11 cellular contexts compared by ENCODE assay signal in the genomic region with DNA sequence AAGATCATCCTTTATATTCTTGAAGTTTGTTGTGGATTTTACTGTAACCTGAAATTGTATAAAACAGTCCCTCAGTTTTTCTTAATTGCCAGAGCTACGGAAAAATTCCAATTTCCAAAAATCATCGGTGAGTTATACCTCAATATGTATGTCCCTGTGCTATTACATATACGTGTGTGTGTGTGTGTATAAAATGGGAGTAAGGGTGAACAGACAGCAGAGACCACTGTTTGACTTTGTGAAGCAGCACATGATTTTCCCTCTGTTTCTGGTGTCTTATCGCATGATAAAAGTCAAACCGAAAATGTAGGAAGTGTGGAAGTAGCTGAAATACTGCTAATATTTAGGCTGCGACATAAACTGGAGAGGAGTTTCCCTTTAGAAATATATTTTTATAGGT. TPM values are rescaled to one million over a fixed set of nuclear protein-coding genes. Genes with fewer than 3 reads are reported as not detected.
DNase-seq lines count a peak whose midpoint lies in the region; ATAC-seq, FAIRE-seq and TF ChIP-seq lines count a peak whose summit lies in the region.
"Had no signal": no experiment of that assay in that cellular context is flagged by ENCODE, and none has a peak within 500 bp of the region (broad histone marks: within the 10 kb centered on the region; RNA-seq: fewer than 3 reads in every experiment).

No MANE protein-coding gene starts in this region.

- H3K9me3 Mint-ChIP-seq in stimulated activated naive CD8-positive, alpha-beta T cell treated with anti-CD3 and anti-CD28 coated beads, Interleukin-15, Interleukin-2, amounts not matched to agents 100 ng/mL and 50 ng/mL, for 24 hours, result peaks cover 11% of the 10 kb centered on the region
- H3K9me3 Mint-ChIP-seq in activated CD4-positive, alpha-beta memory T cell treated with anti-CD3 and anti-CD28 coated beads, Interleukin-2, amount 10 ng/mL, durations not matched to agents 7 days and 5 days, result peaks cover 3% of the 10 kb centered on the region

- H3K79me2 ChIP-seq in Loucy (ENCODE audit: insufficient read depth, low read length) (no peaks in the 10 kb centered on the region), GM12878 (ENCODE audit: control insufficient read depth, insufficient read depth, low read length) (no peaks in the 10 kb centered on the region)

- no peaks in the 10 kb centered on the region for H3K36me3 Mint-ChIP-seq in stimulated activated naive CD8-positive, alpha-beta T cell treated with anti-CD3 and anti-CD28 coated beads, Interleukin-15, Interleukin-2, amounts not matched to agents 100 ng/mL and 50 ng/mL, for 24 hours (ENCODE audit: low read depth)
- H3K36me3 Mint-ChIP-seq in activated CD4-positive, alpha-beta memory T cell treated with anti-CD3 and anti-CD28 coated beads, Interleukin-2, amount 10 ng/mL, durations not matched to agents 7 days and 5 days (ENCODE audit: low read depth), result no peaks in the 10 kb centered on the region

- SMC1A ChIA-PET in GM12878 (lab: Charles Lee; ENCODE audit: uncharacterized antibody, unreplicated experiment), result interaction anchor here (0.6 to 4.1 kb wide), 15 partner anchors 13 to 417 kb away, joined by 3 to 61 read pairs (median 4); no protein-coding TSS in a partner anchor

- ATAC-seq in stimulated activated naive CD8-positive, alpha-beta T cell treated with anti-CD3 and anti-CD28 coated beads, Interleukin-15, Interleukin-2, amounts not matched to agents 100 U/mL and 50 U/mL, for 24 hours, result no peak
- no peak for ATAC-seq in GM12878
- no peak for ATAC-seq in GM21423 (IDR thresholded peaks at IDR 0.05; ENCODE audit: unreplicated experiment)
- ATAC-seq: foreskin keratinocyte had no signal

- no TSS peak for BruUV-seq in GM12878 (replicated peaks; lab: Mats Ljungman, UMichigan)

- peaks cover 2% of the 10 kb centered on the region; the same call in 1 of the 2 replicates for H3F3A ChIP-seq in Loucy (ENCODE audit: low read depth)

- no peak for TF ChIP-seq POLR2A in GM12878 (IDR thresholded peaks at IDR 0.05; ENCODE audit: low read depth, low read length)

- POLR2A ChIA-PET in GM12878 (lab: Charles Lee), result interaction anchor here (1.6 kb wide), 1 partner anchor 401 kb away, joined by 8 read pairs; no protein-coding TSS in a partner anchor
- POLR2A ChIA-PET in activated CD4-positive, alpha-beta memory T cell treated with anti-CD3 and anti-CD28 coated beads, Interleukin-2, amount 10 ng/mL, durations not matched to agents 7 days and 5 days (lab: Charles Lee), result no interaction called here

- TF ChIP-seq CTCF in Loucy (conservative IDR thresholded peaks at IDR 0.05; ENCODE audit: low read length), result peak; percentile 43
- peak; percentile 5 to 39 (median 22); a peak in 5 of 6 replicates for TF ChIP-seq CTCF in GM12878 (IDR thresholded peaks at IDR 0.05 in 2 of 3, conservative IDR thresholded peaks at IDR 0.05 in 1 of 3; ENCODE audit: control insufficient read depth in 2 of 3, extremely low read depth in 1 of 3, insufficient read depth in 1 of 3, low read depth in 3 of 3, low read length in 3 of 3)
- no peak for TF ChIP-seq CTCF in left ventricle myocardium inferior (IDR thresholded peaks at IDR 0.05; ENCODE audit: borderline replicate concordance)

- no peaks in the 10 kb centered on the region for H3K4me1 Mint-ChIP-seq in stimulated activated naive CD8-positive, alpha-beta T cell treated with anti-CD3 and anti-CD28 coated beads, Interleukin-15, Interleukin-2, amounts not matched to agents 100 ng/mL and 50 ng/mL, for 24 hours (ENCODE audit: low read depth)
- peaks cover 3% of the 10 kb centered on the region for H3K4me1 Mint-ChIP-seq in activated CD4-positive, alpha-beta memory T cell treated with anti-CD3 and anti-CD28 coated beads, Interleukin-2, amount 10 ng/mL, durations not matched to agents 7 days and 5 days

- peak; percentile 51 for TF ChIP-seq RAD21 in GM12878 (IDR thresholded peaks at IDR 0.05; ENCODE audit: insufficient read depth, low read depth, low read length)

- peak; percentile 98 for FAIRE-seq in GM12878 (lab: Jason Lieb, UNC)

- WGBS in GM12878 (ENCODE audit: insufficient coverage, insufficient replicate concordance, low lambda C conversion rate, missing lambda C conversion rate), result 83% methylated on average over 6 of the region's 6 CpGs

- no peaks in the 10 kb centered on the region for H3K27me3 Mint-ChIP-seq in stimulated activated naive CD8-positive, alpha-beta T cell treated with anti-CD3 and anti-CD28 coated beads, Interleukin-15, Interleukin-2, amounts not matched to agents 100 ng/mL and 50 ng/mL, for 24 hours
- no peaks in the 10 kb centered on the region for H3K27me3 Mint-ChIP-seq in activated CD4-positive, alpha-beta memory T cell treated with anti-CD3 and anti-CD28 coated beads, Interleukin-2, amount 10 ng/mL, durations not matched to agents 7 days and 5 days

- intact Hi-C loops in GM12878 (cut with micrococcal nuclease; ENCODE audit: unreplicated experiment) (loop anchor here (1.0 to 2.0 kb wide), 3 partner anchors 161 to 401 kb away; no protein-coding TSS in a partner anchor), left ventricle myocardium inferior (cut with micrococcal nuclease) (no loop called here)

- TF ChIP-seq EP300 in GM12878 (IDR thresholded peaks at IDR 0.05; ENCODE audit: borderline replicate concordance in 1 of 2, control insufficient read depth in 1 of 2, low read depth in 2 of 2, low read length in 2 of 2), result no peak

- H2AFZ ChIP-seq in Loucy (ENCODE audit: low read length) (no peak overlapping the region), GM12878 (ENCODE audit: control insufficient read depth, low read depth, low read length) (no peak overlapping the region)

- DNase-seq in stimulated activated naive CD8-positive, alpha-beta T cell treated with anti-CD3 and anti-CD28 coated beads, Interleukin-15, Interleukin-2, amounts not matched to agents 100 U/mL and 50 U/mL, for 24 hours, result no peak
- DNase-seq in GM12878 (ENCODE audit: low read depth, low spot score), result peak; percentile 76
- DNase-seq in retina, result no peak
- DNase-seq in left ventricle myocardium inferior, result no peak
- DNase-seq in activated CD4-positive, alpha-beta memory T cell treated with anti-CD3 and anti-CD28 coated beads, Interleukin-2, amount 10 ng/mL, durations not matched to agents 7 days and 5 days, result no peak
- DNase-seq: NCI-H226 had no signal

- no peaks in the 10 kb centered on the region for H3K4me1 ChIP-seq in Loucy (ENCODE audit: insufficient read depth, low read length, poor library complexity, severe bottlenecking)
- peaks cover 8% of the 10 kb centered on the region for H3K4me1 ChIP-seq in GM12878 (ENCODE audit: control insufficient read depth, insufficient read depth, low read length)
- no peaks in the 10 kb centered on the region for H3K4me1 ChIP-seq in left ventricle myocardium inferior
- H3K4me1 ChIP-seq: foreskin keratinocyte had no signal

- H3K27ac ChIP-seq in GM12878 (ENCODE audit: control insufficient read depth, insufficient read depth) (no peak overlapping the region), left ventricle myocardium inferior (replicated peaks) (no peak overlapping the region)
- H3K27ac ChIP-seq: foreskin keratinocyte had no signal

- CTCF ChIA-PET in GM12878 (lab: Yijun Ruan, JAX), result interaction anchor here (1.0 to 2.0 kb wide), 11 partner anchors 17 to 410 kb away, joined by 3 to 44 read pairs (median 4); a partner anchor contains a TSS
- CTCF ChIA-PET in activated CD4-positive, alpha-beta memory T cell treated with anti-CD3 and anti-CD28 coated beads, Interleukin-2, amount 10 ng/mL, durations not matched to agents 7 days and 5 days (lab: Charles Lee), result interaction anchor here (1.1 to 1.6 kb wide), 4 partner anchors 217 to 422 kb away, joined by 3 to 6 read pairs (median 4); a partner anchor contains a TSS

- in situ Hi-C loops in GM12878 (cut with MboI), result no loop called here

- no peaks in the 10 kb centered on the region for H3K9me2 ChIP-seq in Loucy (replicated peaks; ENCODE audit: low read depth, low read length)

- H3K9me3 ChIP-seq in Loucy (ENCODE audit: insufficient read depth, low read depth, low read length) (peaks cover 4% of the 10 kb centered on the region; the same call in 1 of the 2 replicates), GM12878 (replicated peaks; ENCODE audit: control insufficient read depth, insufficient read depth, low read length) (peaks cover 6% of the 10 kb centered on the region; the same call in 2 of the 3 replicates), left ventricle myocardium inferior (replicated peaks) (no peaks in the 10 kb centered on the region)

- H3K4me3 ChIP-seq in Loucy (ENCODE audit: low read length, poor library complexity, severe bottlenecking) (no peak overlapping the region), GM12878 (no peak overlapping the region), left ventricle myocardium inferior (no peak overlapping the region)

- H3K9ac ChIP-seq in Loucy (ENCODE audit: low read depth, low read length, poor library complexity, severe bottlenecking), result no peak overlapping the region
- H3K9ac ChIP-seq in GM12878 (ENCODE audit: control insufficient read depth, insufficient read depth, low read length), result no peak overlapping the region

- H3K36me3 ChIP-seq in Loucy (ENCODE audit: insufficient read depth, low read length) (no peaks in the 10 kb centered on the region), GM12878 (ENCODE audit: control insufficient read depth in 2 of 2, insufficient read depth in 2 of 2, low read length in 1 of 2) (no peaks in the 10 kb centered on the region; a peak in 1 of 4 replicates), left ventricle myocardium inferior (no peaks in the 10 kb centered on the region)

- no peak overlapping the region for H3K4me3 Mint-ChIP-seq in stimulated activated naive CD8-positive, alpha-beta T cell treated with anti-CD3 and anti-CD28 coated beads, Interleukin-15, Interleukin-2, amounts not matched to agents 100 ng/mL and 50 ng/mL, for 24 hours
- H3K4me3 Mint-ChIP-seq in activated CD4-positive, alpha-beta memory T cell treated with anti-CD3 and anti-CD28 coated beads, Interleukin-2, amount 10 ng/mL, durations not matched to agents 7 days and 5 days, result no peak overlapping the region

- no peaks in the 10 kb centered on the region for H3K27me3 ChIP-seq in Loucy (ENCODE audit: insufficient read depth, low read length, poor library complexity, severe bottlenecking)
- H3K27me3 ChIP-seq in GM12878 (replicated peaks in 1 of 2; ENCODE audit: control insufficient read depth in 2 of 2, insufficient read depth in 2 of 2, low read length in 1 of 2), result no peaks in the 10 kb centered on the region
- no peaks in the 10 kb centered on the region for H3K27me3 ChIP-seq in left ventricle myocardium inferior (ENCODE audit: low read depth)
- H3K27me3 ChIP-seq: foreskin keratinocyte had no signal

- RAD21 ChIA-PET in GM12878 (lab: Charles Lee; ENCODE audit: unreplicated experiment), result interaction anchor here (1.5 to 3.7 kb wide), 4 partner anchors 27 to 402 kb away, joined by 5 to 45 read pairs (median 20); no protein-coding TSS in a partner anchor

- H3K4me2 ChIP-seq in Loucy (ENCODE audit: low read depth, low read length, poor library complexity, severe bottlenecking) (no peak overlapping the region), GM12878 (ENCODE audit: control insufficient read depth, insufficient read depth) (no peak overlapping the region)

- H4K20me1 ChIP-seq in Loucy (ENCODE audit: insufficient read depth, low read length, poor library complexity, severe bottlenecking), result no peaks in the 10 kb centered on the region
- H4K20me1 ChIP-seq in GM12878 (ENCODE audit: control insufficient read depth, insufficient read depth), result no peaks in the 10 kb centered on the region

- peak overlapping the region; percentile 0 for H3K27ac Mint-ChIP-seq in stimulated activated naive CD8-positive, alpha-beta T cell treated with anti-CD3 and anti-CD28 coated beads, Interleukin-15, Interleukin-2, amounts not matched to agents 100 ng/mL and 50 ng/mL, for 24 hours
- no peak overlapping the region for H3K27ac Mint-ChIP-seq in activated CD4-positive, alpha-beta memory T cell treated with anti-CD3 and anti-CD28 coated beads, Interleukin-2, amount 10 ng/mL, durations not matched to agents 7 days and 5 days

RNA-seq across cellular contexts. Expression of a gene that starts 1.2 kb away (rescaled TPM):
- not detected in 2 replicates for total RNA-seq in GM12878 (2013; cell fraction: nucleolus; rRNA removed)
- total RNA-seq in GM12878 (2014; rRNA removed), result not detected in 2 replicates
- not detected in 2 replicates for total RNA-seq in GM12878 (2014; rRNA removed; fragmentation: Illumina TruSeq; extraction: Trizol)
- not detected in 2 replicates for total RNA-seq in GM12878 (2021)
- polyA plus RNA-seq in GM12878 (2011; ENCODE audit: low read depth), result not detected
- 0.04 TPM in 1 of 2 replicates, not detected in the other for polyA plus RNA-seq in GM12878 (2011; rRNA removed)
- not detected in 2 replicates for polyA plus RNA-seq in GM12878 (2011; cell fraction: cytosol; rRNA removed)
- polyA plus RNA-seq in GM12878 (2011; cell fraction: nucleus; rRNA removed), result not detected in 2 replicates
- polyA plus RNA-seq in GM12878 (2012), result not detected in 2 replicates
- polyA plus RNA-seq in GM12878 (2014; fragmentation: Illumina TruSeq; extraction: Trizol), result not detected in 2 replicates
- polyA plus RNA-seq in GM12878 (2014; fragmentation: Nextera tagmentation; extraction: Ambion mirVana), result under 1 TPM in 1 of 2 experiments, not detected in 1; 0.02 TPM
- not detected in 2 replicates for polyA plus RNA-seq in GM12878 (2014; rRNA removed)
- polyA plus RNA-seq in GM12878 (2016; fragmentation: Nextera tagmentation; extraction: Ambion mirVana), result not detected
- 0.15 TPM in 1 of 2 replicates, not detected in the other for polyA minus RNA-seq in GM12878 (2011; rRNA and poly(A)+ RNA removed)
- not detected in 2 replicates for polyA minus RNA-seq in GM12878 (2011; cell fraction: cytosol; rRNA and poly(A)+ RNA removed)
- polyA minus RNA-seq in GM12878 (2011; cell fraction: nucleus; rRNA and poly(A)+ RNA removed), result 0.36 TPM in 1 of 2 replicates, not detected in the other
- not detected for total RNA-seq in left ventricle myocardium inferior
- total RNA-seq in activated CD4-positive, alpha-beta memory T cell treated with anti-CD3 and anti-CD28 coated beads, Interleukin-2, amount 10 ng/mL, durations not matched to agents 7 days and 5 days, result not detected
- total RNA-seq: foreskin keratinocyte, mononuclear cell had no signal
- polyA plus RNA-seq: foreskin keratinocyte had no signal

RNA-seq across cellular contexts. Expression of a gene that starts 28.5 kb away (rescaled TPM):
- total RNA-seq in GM12878 (2013; cell fraction: nucleolus; rRNA removed), result not detected in 2 replicates
- total RNA-seq in GM12878 (2014; rRNA removed), result not detected in 2 replicates
- not detected in 2 replicates for total RNA-seq in GM12878 (2014; rRNA removed; fragmentation: Illumina TruSeq; extraction: Trizol)
- not detected in 2 replicates for total RNA-seq in GM12878 (2021)
- polyA plus RNA-seq in GM12878 (2011; ENCODE audit: low read depth), result not detected
- polyA plus RNA-seq in GM12878 (2011; rRNA removed), result not detected in 2 replicates
- polyA plus RNA-seq in GM12878 (2011; cell fraction: cytosol; rRNA removed), result not detected in 2 replicates
- polyA plus RNA-seq in GM12878 (2011; cell fraction: nucleus; rRNA removed), result not detected in 2 replicates
- not detected in 2 replicates for polyA plus RNA-seq in GM12878 (2012)
- polyA plus RNA-seq in GM12878 (2014; fragmentation: Illumina TruSeq; extraction: Trizol), result not detected in 2 replicates
- not detected for polyA plus RNA-seq in GM12878 (2014; fragmentation: Nextera tagmentation; extraction: Ambion mirVana)
- not detected in 2 replicates for polyA plus RNA-seq in GM12878 (2014; rRNA removed)
- not detected for polyA plus RNA-seq in GM12878 (2016; fragmentation: Nextera tagmentation; extraction: Ambion mirVana)
- polyA minus RNA-seq in GM12878 (2011; rRNA and poly(A)+ RNA removed), result 0.46 TPM in 1 of 2 replicates, not detected in the other
- not detected in 2 replicates for polyA minus RNA-seq in GM12878 (2011; cell fraction: cytosol; rRNA and poly(A)+ RNA removed)
- polyA minus RNA-seq in GM12878 (2011; cell fraction: nucleus; rRNA and poly(A)+ RNA removed), result not detected in 2 replicates
- not detected for total RNA-seq in left ventricle myocardium inferior
- total RNA-seq in activated CD4-positive, alpha-beta memory T cell treated with anti-CD3 and anti-CD28 coated beads, Interleukin-2, amount 10 ng/mL, durations not matched to agents 7 days and 5 days, result not detected
- total RNA-seq: foreskin keratinocyte, mononuclear cell had no signal
- polyA plus RNA-seq: foreskin keratinocyte had no signal

RNA-seq across cellular contexts. Expression of a gene that starts 41.4 kb away (rescaled TPM):
- total RNA-seq in GM12878 (2013; cell fraction: nucleolus; rRNA removed), result 307 and 335 TPM in 2 replicates
- 6.3 and 8.8 TPM in 2 replicates for total RNA-seq in GM12878 (2014; rRNA removed)
- total RNA-seq in GM12878 (2014; rRNA removed; fragmentation: Illumina TruSeq; extraction: Trizol), result 6.7 and 7.0 TPM in 2 replicates
- 3.8 and 4.4 TPM in 2 replicates for total RNA-seq in GM12878 (2021)
- 0.46 TPM for polyA plus RNA-seq in GM12878 (2011; ENCODE audit: low read depth)
- polyA plus RNA-seq in GM12878 (2011; rRNA removed), result 5.0 TPM in 2 replicates
- 1.3 and 1.6 TPM in 2 replicates for polyA plus RNA-seq in GM12878 (2011; cell fraction: cytosol; rRNA removed)
- 63.2 and 67.8 TPM in 2 replicates for polyA plus RNA-seq in GM12878 (2011; cell fraction: nucleus; rRNA removed)
- polyA plus RNA-seq in GM12878 (2012), result 0.17 and 0.51 TPM in 2 replicates
- polyA plus RNA-seq in GM12878 (2014; fragmentation: Illumina TruSeq; extraction: Trizol), result 0.57 and 0.60 TPM in 2 replicates
- polyA plus RNA-seq in GM12878 (2014; fragmentation: Nextera tagmentation; extraction: Ambion mirVana), result under 1 TPM; 0.07 to 0.18 TPM
- 0.68 and 0.79 TPM in 2 replicates for polyA plus RNA-seq in GM12878 (2014; rRNA removed)
- 1 to 10 TPM in 1 of 2 experiments, under 1 TPM in 1; 0.86 to 1.5 TPM for polyA plus RNA-seq in GM12878 (2016; fragmentation: Nextera tagmentation; extraction: Ambion mirVana)
- 263 and 402 TPM in 2 replicates for polyA minus RNA-seq in GM12878 (2011; rRNA and poly(A)+ RNA removed)
- polyA minus RNA-seq in GM12878 (2011; cell fraction: cytosol; rRNA and poly(A)+ RNA removed), result 5.7 and 10.1 TPM in 2 replicates
- polyA minus RNA-seq in GM12878 (2011; cell fraction: nucleus; rRNA and poly(A)+ RNA removed), result 469 and 721 TPM in 2 replicates
- total RNA-seq in left ventricle myocardium inferior, result not detected
- not detected for total RNA-seq in activated CD4-positive, alpha-beta memory T cell treated with anti-CD3 and anti-CD28 coated beads, Interleukin-2, amount 10 ng/mL, durations not matched to agents 7 days and 5 days
- total RNA-seq: foreskin keratinocyte had no signal
- polyA plus RNA-seq: foreskin keratinocyte had no signal

RNA-seq across cellular contexts. Expression of a gene that starts 42.6 kb away (rescaled TPM):
- total RNA-seq in GM12878 (2013; cell fraction: nucleolus; rRNA removed), result 0.46 TPM in 1 of 2 replicates, not detected in the other
- total RNA-seq in GM12878 (2014; rRNA removed) (not detected in 2 replicates), GM12878 (2014; rRNA removed; fragmentation: Illumina TruSeq; extraction: Trizol) (0.18 and 0.22 TPM in 2 replicates), GM12878 (2021) (not detected in 2 replicates), left ventricle myocardium inferior (not detected)
- polyA plus RNA-seq in GM12878 (2011; ENCODE audit: low read depth), result not detected
- polyA plus RNA-seq in GM12878 (2011; rRNA removed) (0.19 and 0.30 TPM in 2 replicates), GM12878 (2014; fragmentation: Illumina TruSeq; extraction: Trizol) (not detected in 2 replicates), GM12878 (2014; fragmentation: Nextera tagmentation; extraction: Ambion mirVana) (not detected), GM12878 (2014; rRNA removed) (not detected in 2 replicates), GM12878 (2016; fragmentation: Nextera tagmentation; extraction: Ambion mirVana) (not detected)
- polyA plus RNA-seq in GM12878 (2011; cell fraction: cytosol; rRNA removed), result not detected in 2 replicates
- 0.25 and 0.31 TPM in 2 replicates for polyA plus RNA-seq in GM12878 (2011; cell fraction: nucleus; rRNA removed)
- not detected in 2 replicates for polyA plus RNA-seq in GM12878 (2012)
- polyA minus RNA-seq in GM12878 (2011; rRNA and poly(A)+ RNA removed), result 2.9 and 4.4 TPM in 2 replicates
- not detected in 2 replicates for polyA minus RNA-seq in GM12878 (2011; cell fraction: cytosol; rRNA and poly(A)+ RNA removed)
- 8.2 and 15.7 TPM in 2 replicates for polyA minus RNA-seq in GM12878 (2011; cell fraction: nucleus; rRNA and poly(A)+ RNA removed)
- total RNA-seq in activated CD4-positive, alpha-beta memory T cell treated with anti-CD3 and anti-CD28 coated beads, Interleukin-2, amount 10 ng/mL, durations not matched to agents 7 days and 5 days, result not detected
- total RNA-seq: foreskin keratinocyte, mononuclear cell had no signal
- polyA plus RNA-seq: foreskin keratinocyte had no signal

RNA-seq across cellular contexts. Expression of a gene that starts 55.4 kb away (rescaled TPM):
- total RNA-seq in GM12878 (2013; cell fraction: nucleolus; rRNA removed), result not detected in 2 replicates
- total RNA-seq in GM12878 (2014; rRNA removed) (not detected in 2 replicates), GM12878 (2014; rRNA removed; fragmentation: Illumina TruSeq; extraction: Trizol) (not detected in 2 replicates), GM12878 (2021) (not detected in 2 replicates), left ventricle myocardium inferior (not detected)
- not detected for polyA plus RNA-seq in GM12878 (2011; ENCODE audit: low read depth)
- polyA plus RNA-seq in GM12878 (2011; rRNA removed) (not detected in 2 replicates), GM12878 (2014; fragmentation: Illumina TruSeq; extraction: Trizol) (not detected in 2 replicates), GM12878 (2014; fragmentation: Nextera tagmentation; extraction: Ambion mirVana) (not detected), GM12878 (2014; rRNA removed) (not detected in 2 replicates), GM12878 (2016; fragmentation: Nextera tagmentation; extraction: Ambion mirVana) (not detected)
- not detected in 2 replicates for polyA plus RNA-seq in GM12878 (2011; cell fraction: cytosol; rRNA removed)
- not detected in 2 replicates for polyA plus RNA-seq in GM12878 (2011; cell fraction: nucleus; rRNA removed)
- polyA plus RNA-seq in GM12878 (2012), result not detected in 2 replicates
- polyA minus RNA-seq in GM12878 (2011; rRNA and poly(A)+ RNA removed), result not detected in 2 replicates
- polyA minus RNA-seq in GM12878 (2011; cell fraction: cytosol; rRNA and poly(A)+ RNA removed), result not detected in 2 replicates
- polyA minus RNA-seq in GM12878 (2011; cell fraction: nucleus; rRNA and poly(A)+ RNA removed), result not detected in 2 replicates
- total RNA-seq in activated CD4-positive, alpha-beta memory T cell treated with anti-CD3 and anti-CD28 coated beads, Interleukin-2, amount 10 ng/mL, durations not matched to agents 7 days and 5 days, result not detected
- total RNA-seq: foreskin keratinocyte, mononuclear cell had no signal
- polyA plus RNA-seq: foreskin keratinocyte had no signal
